9 cellular contexts compared by ENCODE assay signal in the genomic region with DNA sequence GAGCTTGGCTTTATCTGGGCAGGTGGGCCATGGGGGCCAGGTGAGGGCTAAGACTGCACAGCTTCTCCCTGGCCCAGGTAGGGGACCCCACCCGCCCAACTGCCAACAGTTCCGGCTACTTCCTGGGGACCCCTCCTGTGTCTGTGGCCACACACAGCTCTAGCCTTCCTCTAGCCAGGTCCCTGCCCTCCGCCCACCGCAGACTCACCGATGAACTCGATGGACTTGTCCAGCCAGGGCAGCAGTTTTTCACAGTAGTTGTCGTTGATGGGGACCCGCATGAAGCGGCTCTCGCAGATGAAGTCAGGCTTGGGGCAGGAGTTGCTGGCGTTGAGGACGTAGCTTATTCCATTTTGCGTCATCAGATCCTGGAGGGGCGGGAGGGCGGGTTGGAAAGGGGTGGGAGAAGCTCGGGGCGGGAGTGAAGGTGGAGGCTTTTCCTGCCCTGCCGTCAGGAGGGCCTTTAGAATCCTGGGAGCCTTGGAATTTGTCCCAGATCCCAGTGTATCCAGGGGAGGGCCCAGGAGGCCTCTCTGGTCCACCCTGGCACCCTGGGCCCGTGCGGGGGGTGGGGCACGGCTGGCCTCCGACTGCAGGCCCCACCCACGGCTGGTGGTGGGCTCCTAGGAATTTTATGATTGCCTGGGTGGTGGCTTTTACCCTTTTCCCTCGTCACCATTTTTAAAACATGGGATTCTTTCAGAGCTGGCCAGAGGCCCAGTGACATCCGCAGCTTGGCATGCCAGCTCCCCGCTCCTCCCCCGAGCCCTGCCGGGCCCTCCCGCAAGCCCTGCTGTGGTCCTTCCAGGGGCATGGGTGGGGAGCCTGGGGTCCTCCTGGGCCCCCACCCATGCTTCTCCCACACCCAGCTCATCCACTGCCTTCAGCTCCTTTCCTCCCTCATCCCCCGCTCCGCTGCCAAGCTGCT. TPM values are rescaled to one million over a fixed set of nuclear protein-coding genes. Genes with fewer than 3 reads are reported as not detected.
DNase-seq lines count a peak whose midpoint lies in the region; ATAC-seq and TF ChIP-seq lines count a peak whose summit lies in the region.
"Had no signal": no experiment of that assay in that cellular context is flagged by ENCODE, and none has a peak within 500 bp of the region (broad histone marks: within the 10 kb centered on the region; RNA-seq: fewer than 3 reads in every experiment).

No MANE protein-coding gene starts in this region.

- H3K27ac ChIP-seq in SK-N-SH (ENCODE audit: low read depth in 2 of 2, low read length in 1 of 2) = peak overlapping the region in 1 of 2 experiments; percentile 71; a peak in 2 of 4 replicates

- CTCF ChIA-PET in SK-N-SH (lab: Yijun Ruan, JAX) = interaction anchor here (0.9 to 5.3 kb wide), 4 partner anchors 12 to 17 kb away, joined by 3 to 52 read pairs (median 14); no protein-coding TSS in a partner anchor
- CTCF ChIA-PET in activated naive CD4-positive, alpha-beta T cell treated with anti-CD3 and anti-CD28 coated beads, Interleukin-2, amount 10 ng/mL, durations not matched to agents 7 days and 5 days (lab: Charles Lee) = no interaction called here

- H3K9me2 ChIP-seq in SK-N-SH = no peaks in the 10 kb centered on the region

- H3K27ac Mint-ChIP-seq in activated naive CD4-positive, alpha-beta T cell treated with anti-CD3 and anti-CD28 coated beads, Interleukin-2, amount 10 ng/mL, durations not matched to agents 7 days and 5 days = no peak overlapping the region

- POLR2A ChIA-PET in SK-N-SH (lab: Yijun Ruan, JAX) = no interaction called here

- H3K4me2 ChIP-seq in SK-N-SH = peak overlapping the region; percentile 67

- H3K4me3 ChIP-seq in AG10803 (ENCODE audit: low read length) (no peak overlapping the region), SK-N-SH (ENCODE audit: low read depth in 2 of 2, low read length in 1 of 2) (0 out of 4 replicates have a peak overlapping the region, but pooled peaks of 1 of the 2 experiments have one; percentile 2), fibroblast of pulmonary artery (replicated peaks; ENCODE audit: low read depth, low read length) (no peak overlapping the region)

- H3K9me3 Mint-ChIP-seq in activated naive CD4-positive, alpha-beta T cell treated with anti-CD3 and anti-CD28 coated beads, Interleukin-2, amount 10 ng/mL, durations not matched to agents 7 days and 5 days = no peaks in the 10 kb centered on the region

- peaks cover 0 to 12% of the 10 kb centered on the region in 2 experiments; a peak in 2 of 4 replicates for H3K4me1 ChIP-seq in SK-N-SH (ENCODE audit: control insufficient read depth in 1 of 2, insufficient read depth in 2 of 2, low read depth in 1 of 2, low read length in 1 of 2)

- peaks cover 7% of the 10 kb centered on the region for H3K27me3 Mint-ChIP-seq in activated naive CD4-positive, alpha-beta T cell treated with anti-CD3 and anti-CD28 coated beads, Interleukin-2, amount 10 ng/mL, durations not matched to agents 7 days and 5 days

- no peaks in the 10 kb centered on the region for H3K27me3 ChIP-seq in SK-N-SH (ENCODE audit: insufficient read depth)

- 62% methylated on average over 22 of the region's 31 CpGs for WGBS in SK-N-SH (ENCODE audit: low lambda C conversion rate)

- no peaks in the 10 kb centered on the region for H3F3A ChIP-seq in SK-N-SH (replicated peaks; ENCODE audit: insufficient read depth)

- no peak overlapping the region for H3K4me3 Mint-ChIP-seq in activated naive CD4-positive, alpha-beta T cell treated with anti-CD3 and anti-CD28 coated beads, Interleukin-2, amount 10 ng/mL, durations not matched to agents 7 days and 5 days

- no peak for TF ChIP-seq RAD21 in SK-N-SH (IDR thresholded peaks at IDR 0.05; ENCODE audit: low read length)

- H3K4me1 Mint-ChIP-seq in activated naive CD4-positive, alpha-beta T cell treated with anti-CD3 and anti-CD28 coated beads, Interleukin-2, amount 10 ng/mL, durations not matched to agents 7 days and 5 days = no peaks in the 10 kb centered on the region

- peak overlapping the region; percentile 86; the same call in 1 of the 2 replicates for H2AFZ ChIP-seq in SK-N-SH (ENCODE audit: low read depth)

- ATAC-seq in omental fat pad (ENCODE audit: low FRiP score) = peak; percentile 48

- no peaks in the 10 kb centered on the region for H3K9me3 ChIP-seq in SK-N-SH

- no peaks in the 10 kb centered on the region for H4K20me1 ChIP-seq in SK-N-SH (ENCODE audit: insufficient read depth)

- TF ChIP-seq EP300 in SK-N-SH (IDR thresholded peaks at IDR 0.05; ENCODE audit: borderline replicate concordance in 1 of 2, low read depth in 1 of 2, low read length in 1 of 2) = no peak

- H3K9ac ChIP-seq in SK-N-SH = peak overlapping the region; percentile 45; the same call in 1 of the 2 replicates

- H3K36me3 Mint-ChIP-seq in activated naive CD4-positive, alpha-beta T cell treated with anti-CD3 and anti-CD28 coated beads, Interleukin-2, amount 10 ng/mL, durations not matched to agents 7 days and 5 days = no peaks in the 10 kb centered on the region

- no peaks in the 10 kb centered on the region for H3K79me2 ChIP-seq in SK-N-SH (ENCODE audit: insufficient read depth)

- DNase-seq in AG10803 (ENCODE audit: low read depth) = peak; percentile 82
- DNase-seq in SK-N-SH = no peak
- peak; percentile 81 for DNase-seq in fibroblast of pulmonary artery (ENCODE audit: low read depth)
- DNase-seq in omental fat pad (ENCODE audit: low spot score) = no peak
- no peak for DNase-seq in superior temporal gyrus (ENCODE audit: extremely low spot score)
- no peak for DNase-seq in NCI-H2107 (lab: John Stamatoyannopoulos, UW)
- no peak for DNase-seq in NCI-H1105 treated with DMSO at 0.1 percent for 48 hours (lab: John Stamatoyannopoulos, UW)
- DNase-seq in activated naive CD4-positive, alpha-beta T cell treated with anti-CD3 and anti-CD28 coated beads, Interleukin-2, amount 10 ng/mL, durations not matched to agents 7 days and 5 days = no peak

- TF ChIP-seq CTCF in AG10803 (conservative IDR thresholded peaks at IDR 0.05; ENCODE audit: low read length) (no peak), SK-N-SH (IDR thresholded peaks at IDR 0.05) (no peak), fibroblast of pulmonary artery (IDR thresholded peaks at IDR 0.05; ENCODE audit: low read length, missing control alignments) (no peak), omental fat pad (IDR thresholded peaks at IDR 0.05) (no peak)

- H3K36me3 ChIP-seq in SK-N-SH (replicated peaks in 1 of 2; ENCODE audit: control insufficient read depth in 1 of 2, insufficient read depth in 2 of 2, low read length in 1 of 2) = no peaks in the 10 kb centered on the region

TF ChIP-seq in SK-N-SH, 30 proteins besides CTCF, POLR2A, EP300 and RAD21 (continues in another document):
- TF ChIP-seq FOSL2 (IDR thresholded peaks at IDR 0.05; ENCODE audit: borderline replicate concordance, low read depth) (peak; percentile 8; the same call in 1 of the 2 replicates), RCOR1 (IDR thresholded peaks at IDR 0.05; ENCODE audit: low read length) (no peak), GATA2 (CRISPR knock-in tag; IDR thresholded peaks at IDR 0.05) (no peak), SMC3 (IDR thresholded peaks at IDR 0.05; ENCODE audit: low read depth, low read length) (no peak), YY1 (IDR thresholded peaks at IDR 0.05; ENCODE audit: low read depth) (no peak), FOXJ3 (CRISPR knock-in tag; IDR thresholded peaks at IDR 0.05) (no peak), USF1 (IDR thresholded peaks at IDR 0.05; ENCODE audit: borderline replicate concordance, low read depth) (no peak), ELF1 (IDR thresholded peaks at IDR 0.05) (no peak), MAX (IDR thresholded peaks at IDR 0.05; ENCODE audit: low read depth) (no peak), EZH2phosphoT487 (IDR thresholded peaks at IDR 0.05; ENCODE audit: borderline replicate concordance, low read depth) (no peak), TEAD4 (IDR thresholded peaks at IDR 0.05; ENCODE audit: borderline replicate concordance, insufficient read depth) (0 out of 2 replicates have a peak, but pooled peaks have one; percentile 56), SIN3A (IDR thresholded peaks at IDR 0.05; ENCODE audit: borderline replicate concordance, low read depth, low read length) (no peak), TCF12 (IDR thresholded peaks at IDR 0.05) (no peak), NRF1 (IDR thresholded peaks at IDR 0.05; ENCODE audit: low read depth, low read length) (no peak), TAF1 (IDR thresholded peaks at IDR 0.05; ENCODE audit: borderline replicate concordance, low read depth, low read length) (no peak)
- TF ChIP-seq, protein P1, sequence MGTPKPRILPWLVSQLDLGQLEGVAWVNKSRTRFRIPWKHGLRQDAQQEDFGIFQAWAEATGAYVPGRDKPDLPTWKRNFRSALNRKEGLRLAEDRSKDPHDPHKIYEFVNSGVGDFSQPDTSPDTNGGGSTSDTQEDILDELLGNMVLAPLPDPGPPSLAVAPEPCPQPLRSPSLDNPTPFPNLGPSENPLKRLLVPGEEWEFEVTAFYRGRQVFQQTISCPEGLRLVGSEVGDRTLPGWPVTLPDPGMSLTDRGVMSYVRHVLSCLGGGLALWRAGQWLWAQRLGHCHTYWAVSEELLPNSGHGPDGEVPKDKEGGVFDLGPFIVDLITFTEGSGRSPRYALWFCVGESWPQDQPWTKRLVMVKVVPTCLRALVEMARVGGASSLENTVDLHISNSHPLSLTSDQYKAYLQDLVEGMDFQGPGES (IDR thresholded peaks at IDR 0.05; ENCODE audit: low read depth, low read length) = no peak

RNA-seq across cellular contexts. Expression of gene DUSP8, which starts 13.9 kb away (rescaled TPM):
- 2.0 and 2.2 TPM in 2 replicates for polyA plus RNA-seq in SK-N-SH (2012; rRNA removed)
- 1.1 and 1.6 TPM in 2 replicates for polyA plus RNA-seq in SK-N-SH (2012; cell fraction: cytosol; rRNA removed)
- polyA plus RNA-seq in SK-N-SH (2012; cell fraction: nucleus; rRNA removed) = 3.9 and 5.4 TPM in 2 replicates
- total RNA-seq in omental fat pad = 1 to 10 TPM in 3 of 4 donors, under 1 TPM in 1; 0.47 to 5.6 (median 4.0) TPM

RNA-seq across cellular contexts. Expression of gene KRTAP5-1, which starts 26.9 kb away (rescaled TPM):
- not detected in 2 replicates for polyA plus RNA-seq in SK-N-SH (2012; rRNA removed)
- not detected in 2 replicates for polyA plus RNA-seq in SK-N-SH (2012; cell fraction: cytosol; rRNA removed)
- not detected in 2 replicates for polyA plus RNA-seq in SK-N-SH (2012; cell fraction: nucleus; rRNA removed)
- total RNA-seq in omental fat pad = not detected
- total RNA-seq: cerebellum had no signal

RNA-seq across cellular contexts. Expression of gene KRTAP5-2, which starts 39.9 kb away (rescaled TPM):
- not detected in 2 replicates for polyA plus RNA-seq in SK-N-SH (2012; rRNA removed)
- not detected in 2 replicates for polyA plus RNA-seq in SK-N-SH (2012; cell fraction: cytosol; rRNA removed)
- polyA plus RNA-seq in SK-N-SH (2012; cell fraction: nucleus; rRNA removed) = not detected in 2 replicates
- not detected for total RNA-seq in omental fat pad
- total RNA-seq: cerebellum had no signal

RNA-seq across cellular contexts. Expression of gene KRTAP5-3, which starts 50.1 kb away (rescaled TPM):
- polyA plus RNA-seq in SK-N-SH (2012; rRNA removed) = not detected in 2 replicates
- not detected in 2 replicates for polyA plus RNA-seq in SK-N-SH (2012; cell fraction: cytosol; rRNA removed)
- polyA plus RNA-seq in SK-N-SH (2012; cell fraction: nucleus; rRNA removed) = not detected in 2 replicates
- not detected for total RNA-seq in omental fat pad
- total RNA-seq: cerebellum had no signal

Comparison
In these comparisons a context has a peak if more than half of its experiments do, and no peak if none do; other contexts are left out.
1. DNase-seq: peak in AG10803 (single experiment) and fibroblast of pulmonary artery (single experiment); none in SK-N-SH (single experiment), omental fat pad (single experiment), superior temporal gyrus (single experiment), NCI-H2107 (single experiment), NCI-H1105 treated with DMSO at 0.1 percent for 48 hours (single experiment) and activated naive CD4-positive, alpha-beta T cell treated with anti-CD3 and anti-CD28 coated beads, Interleukin-2, amount 10 ng/mL, durations not matched to agents 7 days and 5 days (single experiment).